Comparison of ENCODE assay signal across 1 cellular context in the genomic region with DNA sequence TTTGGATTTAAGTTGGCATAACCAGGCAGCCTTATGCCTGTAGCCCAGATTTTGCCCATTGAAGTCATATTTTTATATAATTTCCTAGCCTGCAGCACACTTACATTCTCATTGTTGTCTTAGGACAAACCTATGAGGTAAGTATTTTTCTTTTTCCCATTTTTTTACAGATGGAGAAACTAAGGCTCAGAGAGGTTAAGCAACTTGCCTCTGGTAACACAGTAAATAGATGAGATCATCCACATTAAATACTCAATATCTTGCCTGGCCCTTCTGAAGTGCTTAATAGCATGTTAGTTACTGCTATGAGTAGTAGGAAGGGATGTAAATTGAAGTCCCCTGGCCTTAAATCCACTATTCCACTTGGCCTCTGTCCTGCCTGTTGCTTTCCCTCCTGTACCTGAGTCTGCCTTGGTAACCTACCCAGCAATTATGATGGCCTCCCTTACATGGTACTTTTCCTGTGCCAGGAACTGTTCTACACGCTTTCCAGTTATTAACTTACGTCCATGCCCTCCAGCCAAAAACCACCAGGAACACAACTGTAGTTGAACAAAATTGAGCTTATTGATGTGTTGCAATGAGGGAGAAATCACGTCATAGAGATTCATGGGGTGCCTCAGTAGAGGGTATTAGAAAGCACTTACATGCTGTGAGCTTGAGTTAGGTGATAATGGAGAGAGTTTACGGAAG.
TF ChIP-seq lines count a peak whose summit lies in the region.

No MANE protein-coding gene starts in this region.

TF ChIP-seq in K562, 482 proteins besides CTCF, POLR2A, EP300 and RAD21 (continued from another document):
- TF ChIP-seq ZNF592 (IDR thresholded peaks at IDR 0.05) (no peak), ATF2 (CRISPR knock-in tag; IDR thresholded peaks at IDR 0.05) (no peak)
